In the genomic region with DNA sequence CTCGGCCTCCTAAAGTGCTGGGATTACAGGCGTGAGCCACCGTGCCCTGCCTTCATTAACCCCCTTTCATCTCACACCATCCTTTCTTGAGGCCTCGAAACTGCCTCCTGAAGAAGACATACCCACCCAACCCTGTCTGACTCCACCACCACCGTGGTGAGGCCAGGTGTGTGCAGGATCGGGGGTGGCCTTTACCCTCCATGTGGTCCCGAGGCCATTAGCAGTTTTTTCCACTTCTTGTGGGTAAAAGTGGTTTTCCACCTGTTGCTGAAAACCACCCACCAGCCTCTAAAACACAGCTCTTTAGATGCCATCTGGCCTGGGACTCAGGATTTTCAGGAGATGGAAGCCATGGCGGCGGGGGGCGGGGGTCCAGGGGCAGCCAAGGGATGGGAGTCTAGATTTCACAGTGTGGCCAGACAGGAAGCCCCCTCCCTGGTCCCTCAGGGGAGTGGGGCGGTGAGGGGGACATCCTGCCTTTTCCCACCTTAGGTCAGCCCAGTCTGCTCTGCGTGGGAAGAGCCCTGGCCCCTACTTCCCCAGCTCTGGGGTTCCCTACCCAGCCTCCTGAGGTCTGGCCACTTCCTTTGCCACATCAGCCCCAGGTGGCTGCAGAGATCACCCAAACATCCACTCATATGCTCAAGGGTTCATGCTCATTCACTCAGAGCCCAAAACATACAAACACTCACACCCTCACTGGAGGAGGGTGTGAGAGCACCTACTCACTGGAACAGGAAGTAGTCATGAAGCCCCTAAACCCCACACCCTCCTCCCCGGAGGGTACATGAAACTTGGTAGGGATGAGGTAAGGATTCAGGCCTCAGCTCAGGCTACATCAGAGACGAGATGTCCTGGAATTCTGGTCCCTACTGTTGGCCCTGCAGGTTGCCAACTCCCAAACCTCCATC, we compare ENCODE assay signal across 8 cellular contexts. TPM values are rescaled to one million over a fixed set of nuclear protein-coding genes. Genes with fewer than 3 reads are reported as not detected.
DNase-seq lines count a peak whose midpoint lies in the region; ATAC-seq and TF ChIP-seq lines count a peak whose summit lies in the region.

No MANE protein-coding gene starts in this region.

- no peaks in the 10 kb centered on the region for H3K27me3 ChIP-seq in vagina

- H3K4me1 Mint-ChIP-seq in memory B cell = peaks cover 62% of the 10 kb centered on the region

- no peaks in the 10 kb centered on the region for H3K36me3 Mint-ChIP-seq in memory B cell

- peaks cover 47% of the 10 kb centered on the region for H3K4me1 ChIP-seq in vagina

- H3K9me3 Mint-ChIP-seq in memory B cell = no peaks in the 10 kb centered on the region

- peak overlapping the region; percentile 88 for H3K27ac Mint-ChIP-seq in memory B cell

- no peaks in the 10 kb centered on the region for H3K36me3 ChIP-seq in vagina

- no peaks in the 10 kb centered on the region for H3K9me3 ChIP-seq in vagina

- no peak for TF ChIP-seq CTCF in vagina (IDR thresholded peaks at IDR 0.05)

- ATAC-seq in GM18505 (IDR thresholded peaks at IDR 0.05; ENCODE audit: unreplicated experiment) = no peak
- ATAC-seq in HG02973 (IDR thresholded peaks at IDR 0.05; ENCODE audit: unreplicated experiment) = peak; percentile 25
- ATAC-seq in memory B cell (ENCODE audit: low read depth) = peak; percentile 22
- ATAC-seq in GM21515 (IDR thresholded peaks at IDR 0.05; ENCODE audit: unreplicated experiment) = no peak

- H3K27me3 Mint-ChIP-seq in memory B cell = no peaks in the 10 kb centered on the region

- intact Hi-C loops in vagina (cut with DNase I) = no loop called here

- peak overlapping the region; percentile 65 for H3K27ac ChIP-seq in vagina

- peak; percentile 51 for TF ChIP-seq POLR2A in GM18505 (IDR thresholded peaks at IDR 0.05; ENCODE audit: borderline replicate concordance, extremely low read depth, insufficient read depth, insufficient read length)
- TF ChIP-seq POLR2A in vagina (IDR thresholded peaks at IDR 0.05) = no peak

- no peak overlapping the region for H3K4me3 ChIP-seq in vagina

- peak; percentile 40 for DNase-seq in activated CD8-positive, alpha-beta memory T cell treated with anti-CD3 and anti-CD28 coated beads, Interleukin-2, amount 50 U/mL, for 1 hour (ENCODE audit: extremely low read depth)
- no peak for DNase-seq in memory B cell (ENCODE audit: low spot score in 2 of 2)
- DNase-seq in vagina (ENCODE audit: extremely low spot score in 2 of 2) = no peak
- DNase-seq in NCI-H187 treated with DMSO at 0.1 percent for 48 hours (lab: John Stamatoyannopoulos, UW) = no peak
- DNase-seq in GM03348 (ENCODE audit: low spot score) = no peak

- H3K4me3 Mint-ChIP-seq in memory B cell = peak overlapping the region; percentile 73

RNA-seq across cellular contexts. Expression of a gene that starts 2.3 kb away (rescaled TPM):
- total RNA-seq in vagina = 18.4 TPM

RNA-seq across cellular contexts. Expression of a gene that starts 28.7 kb away (rescaled TPM):
- total RNA-seq in vagina = 62.4 TPM

RNA-seq across cellular contexts. Expression of a gene that starts 39.4 kb away (rescaled TPM):
- total RNA-seq in vagina = 28.2 TPM

Comparison
In these comparisons a context has a peak if more than half of its experiments do, and no peak if none do; other contexts are left out.
1. ATAC-seq: peak in HG02973 (single experiment) and memory B cell (single experiment); none in GM18505 (single experiment) and GM21515 (single experiment).